10 cellular contexts compared by ENCODE assay signal in the genomic region with DNA sequence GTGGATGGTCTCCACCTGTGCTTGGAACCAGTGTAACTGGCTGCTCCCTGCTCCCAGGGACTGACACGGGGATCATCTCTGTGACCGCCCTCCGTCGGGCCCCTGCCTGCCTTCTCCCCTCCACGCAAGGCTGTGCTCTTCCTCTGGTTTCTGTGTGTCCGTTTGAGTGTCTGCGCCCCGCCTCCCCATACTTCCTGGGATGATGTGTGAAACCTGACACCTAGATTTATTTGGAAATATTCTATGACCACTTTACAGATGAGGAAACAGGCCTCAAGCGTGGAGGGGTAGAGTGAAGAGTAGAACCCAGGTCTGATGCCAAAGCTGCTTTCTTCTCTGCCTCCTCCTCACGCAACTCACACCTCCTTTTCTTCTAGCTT. TPM values are rescaled to one million over a fixed set of nuclear protein-coding genes. Genes with fewer than 3 reads are reported as not detected.
A peak's percentile ranks its signal among the peaks of the same experiment; 100 is the strongest.
DNase-seq lines count a peak whose midpoint lies in the region; ATAC-seq and TF ChIP-seq lines count a peak whose summit lies in the region.
"Had no signal": no experiment of that assay in that cellular context is flagged by ENCODE, and none has a peak within 500 bp of the region (broad histone marks: within the 10 kb centered on the region; RNA-seq: fewer than 3 reads in every experiment).

No MANE protein-coding gene starts in this region.

- H3K4me3 ChIP-seq in coronary artery (no peak overlapping the region), vagina (no peak overlapping the region)
- no peak overlapping the region for H3K4me3 ChIP-seq in naive thymus-derived CD4-positive, alpha-beta T cell (ENCODE audit: low read length)
- H3K4me3 ChIP-seq: SK-N-MC had no signal

- H3K27me3 ChIP-seq in naive thymus-derived CD4-positive, alpha-beta T cell (ENCODE audit: control insufficient read depth in 2 of 2, insufficient read depth in 2 of 2, low read length in 2 of 2) = no peaks in the 10 kb centered on the region
- no peaks in the 10 kb centered on the region for H3K27me3 ChIP-seq in vagina
- H3K27me3 ChIP-seq: BE2C had no signal

- peaks cover 38 to 42% of the 10 kb centered on the region in 2 donors for H3K4me1 ChIP-seq in naive thymus-derived CD4-positive, alpha-beta T cell (ENCODE audit: control insufficient read depth in 2 of 2, insufficient read depth in 2 of 2, low read length in 2 of 2)
- H3K4me1 ChIP-seq in vagina = peaks cover 55% of the 10 kb centered on the region
- H3K4me1 ChIP-seq: BE2C had no signal

- ATAC-seq in Right ventricle myocardium inferior = peak; percentile 6
- no peak for ATAC-seq in naive thymus-derived CD4-positive, alpha-beta T cell
- ATAC-seq in HG02981 (IDR thresholded peaks at IDR 0.05; ENCODE audit: unreplicated experiment) = no peak
- no peak for ATAC-seq in GM19023 (IDR thresholded peaks at IDR 0.05; ENCODE audit: unreplicated experiment)

- H3K36me3 ChIP-seq in naive thymus-derived CD4-positive, alpha-beta T cell (ENCODE audit: control insufficient read depth in 2 of 3, insufficient read depth in 3 of 3, low read length in 3 of 3) = peaks cover 0 to 54% (median 5%) of the 10 kb centered on the region in 3 experiments
- peaks cover 0 to 12% of the 10 kb centered on the region in 2 donors for H3K36me3 ChIP-seq in vagina
- H3K36me3 ChIP-seq: BE2C had no signal

- DNase-seq in Right ventricle myocardium inferior (ENCODE audit: missing footprints) (peak; percentile 59), cardiac septum (ENCODE audit: low spot score) (no peak), coronary artery (ENCODE audit: low spot score) (no peak), vagina (ENCODE audit: extremely low spot score in 2 of 2) (no peak), NCI-H82 (lab: John Stamatoyannopoulos, UW) (no peak)
- DNase-seq in naive thymus-derived CD4-positive, alpha-beta T cell = no peak
- DNase-seq: BE2C had no signal

- POLR2A ChIA-PET in naive thymus-derived CD4-positive, alpha-beta T cell (lab: Charles Lee) = interaction anchor here (1.1 to 15.3 kb wide), 7 partner anchors 11 to 253 kb away, joined by 3 to 442 read pairs (median 4); partner anchors contain the start of gene LDLRAP1

- H3K9me3 Mint-ChIP-seq in naive thymus-derived CD4-positive, alpha-beta T cell = no peaks in the 10 kb centered on the region

- no peaks in the 10 kb centered on the region for H3K9me3 ChIP-seq in naive thymus-derived CD4-positive, alpha-beta T cell (ENCODE audit: control insufficient read depth in 2 of 3, low read length in 3 of 3)
- H3K9me3 ChIP-seq in vagina = no peaks in the 10 kb centered on the region
- H3K9me3 ChIP-seq: BE2C had no signal

- H3K27ac ChIP-seq in coronary artery (peak overlapping the region; percentile 74 to 96), vagina (peak overlapping the region; percentile 85)
- peak overlapping the region; percentile 83 for H3K27ac ChIP-seq in naive thymus-derived CD4-positive, alpha-beta T cell (ENCODE audit: low read depth, low read length)
- H3K27ac ChIP-seq: SK-N-MC had no signal

- no peak for TF ChIP-seq POLR2A in vagina (IDR thresholded peaks at IDR 0.05)

- peaks cover 34 to 80% (median 69%) of the 10 kb centered on the region in 7 donors for H3K4me1 Mint-ChIP-seq in naive thymus-derived CD4-positive, alpha-beta T cell

- H3K36me3 Mint-ChIP-seq in naive thymus-derived CD4-positive, alpha-beta T cell = peaks cover 14 to 44% (median 27%) of the 10 kb centered on the region in 5 donors

- peak overlapping the region in 8 of 9 donors; percentile 88 to 98 (median 94) for H3K27ac Mint-ChIP-seq in naive thymus-derived CD4-positive, alpha-beta T cell

- peak overlapping the region in 9 of 10 donors; percentile 36 to 99 (median 74) for H3K4me3 Mint-ChIP-seq in naive thymus-derived CD4-positive, alpha-beta T cell

- CTCF ChIA-PET in naive thymus-derived CD4-positive, alpha-beta T cell (lab: Charles Lee) = interaction anchor here (0.9 to 4.0 kb wide), 6 partner anchors 8 to 69 kb away, joined by 3 to 34 read pairs (median 4); partner anchors contain the start of gene LDLRAP1

- intact Hi-C loops in Right ventricle myocardium inferior (cut with DNase I) (no loop called here), cardiac septum (cut with DNase I) (no loop called here), vagina (cut with DNase I) (no loop called here)
- intact Hi-C loops in naive thymus-derived CD4-positive, alpha-beta T cell (cut with micrococcal nuclease) = loop anchor here in 1 of 2 donors (10.0 kb wide), 3 partner anchors 643 to 1153 kb away; partner anchors contain the start of genes NIPAL3, SRRM1 and STPG1

- H3K27me3 Mint-ChIP-seq in naive thymus-derived CD4-positive, alpha-beta T cell = no peaks in the 10 kb centered on the region

- TF ChIP-seq CTCF in coronary artery (IDR thresholded peaks at IDR 0.05) = no peak
- no peak for TF ChIP-seq CTCF in vagina (IDR thresholded peaks at IDR 0.05)

RNA-seq across cellular contexts. Expression of gene LDLRAP1, which starts 24.3 kb away (rescaled TPM):
- total RNA-seq in Right ventricle myocardium inferior = 12.3 TPM
- 14.4 TPM for total RNA-seq in cardiac septum
- total RNA-seq in naive thymus-derived CD4-positive, alpha-beta T cell = 100 to 1,000 TPM in 4 of 5 experiments, 10 to 100 TPM in 1; 28.1 to 364 (median 159) TPM
- polyA plus RNA-seq in naive thymus-derived CD4-positive, alpha-beta T cell = 100 to 1,000 TPM; 301 to 853 TPM
- total RNA-seq in vagina = 22.3 TPM

RNA-seq across cellular contexts. Expression of gene MAN1C1, which starts 48.9 kb away (rescaled TPM):
- total RNA-seq in Right ventricle myocardium inferior = 19.5 TPM
- total RNA-seq in cardiac septum = 16.7 TPM
- total RNA-seq in naive thymus-derived CD4-positive, alpha-beta T cell = 10 to 100 TPM; 28.8 to 85.5 (median 69.9) TPM
- 10 to 100 TPM; 16.0 to 30.4 TPM for polyA plus RNA-seq in naive thymus-derived CD4-positive, alpha-beta T cell
- total RNA-seq in vagina = 31.4 TPM
